ENCODE assay signal across 1 cellular context in the genomic region with DNA sequence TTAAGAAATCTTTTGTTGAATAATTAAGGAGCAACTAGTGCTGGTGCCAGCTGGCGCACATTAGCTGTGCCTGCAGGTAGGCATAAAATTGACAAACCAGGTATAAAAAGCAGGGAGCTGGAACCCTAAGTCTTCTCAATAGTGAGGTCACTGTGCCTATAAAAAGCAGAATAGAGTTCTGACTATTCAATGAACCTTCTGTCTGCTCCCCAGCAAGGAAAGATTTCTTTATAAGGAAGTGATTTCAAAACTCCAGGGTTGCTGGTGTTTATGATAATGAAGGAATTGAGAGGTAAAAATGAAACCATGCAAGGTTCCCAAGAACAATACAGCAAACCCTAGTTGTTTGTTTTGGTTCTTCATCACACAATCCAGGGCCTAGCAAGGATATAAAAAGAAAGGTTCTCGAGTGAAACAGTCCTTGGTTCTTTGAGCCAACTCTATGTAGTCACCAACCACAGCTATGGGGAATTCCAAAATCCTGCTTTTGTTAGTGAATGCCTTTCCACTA.
TF ChIP-seq lines count a peak whose summit lies in the region.

No MANE protein-coding gene starts in this region.

TF ChIP-seq in SK-N-SH treated with all-trans-retinoic acid at 6 μM for 48 hours, 23 proteins besides CTCF, POLR2A, EP300 and RAD21 (continued from another document):
- TF ChIP-seq, protein P1, sequence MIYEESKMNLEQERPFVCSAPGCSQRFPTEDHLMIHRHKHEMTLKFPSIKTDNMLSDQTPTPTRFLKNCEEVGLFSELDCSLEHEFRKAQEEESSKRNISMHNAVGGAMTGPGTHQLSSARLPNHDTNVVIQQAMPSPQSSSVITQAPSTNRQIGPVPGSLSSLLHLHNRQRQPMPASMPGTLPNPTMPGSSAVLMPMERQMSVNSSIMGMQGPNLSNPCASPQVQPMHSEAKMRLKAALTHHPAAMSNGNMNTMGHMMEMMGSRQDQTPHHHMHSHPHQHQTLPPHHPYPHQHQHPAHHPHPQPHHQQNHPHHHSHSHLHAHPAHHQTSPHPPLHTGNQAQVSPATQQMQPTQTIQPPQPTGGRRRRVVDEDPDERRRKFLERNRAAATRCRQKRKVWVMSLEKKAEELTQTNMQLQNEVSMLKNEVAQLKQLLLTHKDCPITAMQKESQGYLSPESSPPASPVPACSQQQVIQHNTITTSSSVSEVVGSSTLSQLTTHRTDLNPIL (CRISPR knock-in tag; IDR thresholded peaks at IDR 0.05; ENCODE audit: low read depth) = no peak
- TF ChIP-seq TOX (CRISPR knock-in tag; IDR thresholded peaks at IDR 0.05; ENCODE audit: borderline replicate concordance) (no peak), ZNF8 (CRISPR knock-in tag; IDR thresholded peaks at IDR 0.05) (no peak)
